In genomic region chrX:140733766-140734342, GRCh38 we compare ENCODE assay signal across 10 cellular contexts. TPM values are rescaled to one million over a fixed set of nuclear protein-coding genes. Genes with fewer than 3 reads are reported as not detected.
DNase-seq lines count a peak whose midpoint lies in the region; ATAC-seq and TF ChIP-seq lines count a peak whose summit lies in the region.
"Had no signal": no experiment of that assay in that cellular context is flagged by ENCODE, and none has a peak within 500 bp of the region (broad histone marks: within the 10 kb centered on the region; RNA-seq: fewer than 3 reads in every experiment).

No MANE protein-coding gene starts in this region.

- H3K14ac ChIP-seq in mesenchymal stem cell (ENCODE audit: low read length in 2 of 2), result no peak overlapping the region

- H2AK5ac ChIP-seq in mesenchymal stem cell (ENCODE audit: low read length, severe bottlenecking), result no peak overlapping the region

- intact Hi-C loops in colonic mucosa (cut with DNase I), result loop anchor here (10.0 kb wide), 1 partner anchor 679 kb away; no protein-coding TSS in a partner anchor

- no peaks in the 10 kb centered on the region for H3K9me3 ChIP-seq in colonic mucosa
- no peaks in the 10 kb centered on the region for H3K9me3 ChIP-seq in mesenchymal stem cell (ENCODE audit: control insufficient read depth, low read length)

- no peak overlapping the region for H3K9ac ChIP-seq in colonic mucosa (ENCODE audit: low read depth in 2 of 2, low read length in 2 of 2)
- no peak overlapping the region for H3K9ac ChIP-seq in mesenchymal stem cell (ENCODE audit: low read length)

- no peak overlapping the region for H2AFZ ChIP-seq in mesenchymal stem cell (ENCODE audit: low read depth, low read length)

- H3K27me3 ChIP-seq in colonic mucosa (no peaks in the 10 kb centered on the region), mesenchymal stem cell (ENCODE audit: control insufficient read depth in 1 of 2, insufficient read depth in 1 of 2, low read length in 2 of 2) (no peaks in the 10 kb centered on the region)

- H3K4me3 ChIP-seq in colonic mucosa, result no peak overlapping the region
- no peak overlapping the region for H3K4me3 ChIP-seq in mesenchymal stem cell (ENCODE audit: insufficient read depth in 1 of 2, low read depth in 1 of 2, low read length in 2 of 2)
- H3K4me3 ChIP-seq: skin epidermis had no signal

- H3K23ac ChIP-seq in mesenchymal stem cell (ENCODE audit: low read length in 2 of 2), result no peak overlapping the region

- H4K91ac ChIP-seq in mesenchymal stem cell (ENCODE audit: low read length), result no peak overlapping the region

- H2BK12ac ChIP-seq in mesenchymal stem cell (ENCODE audit: low read length in 2 of 2), result no peak overlapping the region

- H3K36me3 ChIP-seq in colonic mucosa (no peaks in the 10 kb centered on the region), mesenchymal stem cell (ENCODE audit: control insufficient read depth in 1 of 2, insufficient read depth in 2 of 2, low read depth in 1 of 2, low read length in 2 of 2) (no peaks in the 10 kb centered on the region)

- H3K4ac ChIP-seq in mesenchymal stem cell (ENCODE audit: low read depth in 1 of 2, low read length in 2 of 2), result no peak overlapping the region

- H3K4me1 ChIP-seq in colonic mucosa, result no peaks in the 10 kb centered on the region
- no peaks in the 10 kb centered on the region for H3K4me1 ChIP-seq in mesenchymal stem cell (ENCODE audit: control insufficient read depth, insufficient read depth, low read depth, low read length)

- no peak overlapping the region for H3K4me2 ChIP-seq in mesenchymal stem cell (ENCODE audit: low read length, poor library complexity, severe bottlenecking)

- H2BK15ac ChIP-seq in mesenchymal stem cell (ENCODE audit: low read depth, poor library complexity, severe bottlenecking), result no peak overlapping the region

- in situ Hi-C loops in Caki2 (cut with HindIII; ENCODE audit: low pct_unique_long_range_greater_than_20kb, low sequenced_read_pairs), result no loop called here

- WGBS in mesenchymal stem cell, result 70% methylated on average over 4 of the region's 10 CpGs

- H3K27ac ChIP-seq in colonic mucosa (no peak overlapping the region), mesenchymal stem cell (ENCODE audit: low read length, poor library complexity, severe bottlenecking) (no peak overlapping the region)
- H3K27ac ChIP-seq: skin epidermis had no signal

- H3K18ac ChIP-seq in mesenchymal stem cell (ENCODE audit: low read depth in 1 of 2, low read length in 2 of 2), result no peak overlapping the region

- H2BK5ac ChIP-seq in mesenchymal stem cell (ENCODE audit: low read depth, low read length, poor library complexity, severe bottlenecking), result no peak overlapping the region

- H3K79me1 ChIP-seq in mesenchymal stem cell (replicated peaks; ENCODE audit: low read length, poor library complexity, severe bottlenecking), result no peaks in the 10 kb centered on the region

- DNase-seq in Caki2 (ENCODE audit: low read depth) (peak; percentile 12), NOMO-1 treated with DMSO at 0.1 percent for 48 hours (lab: John Stamatoyannopoulos, UW; ENCODE audit: unreplicated experiment) (peak; percentile 47), colonic mucosa (no peak), mesenchymal stem cell (peak; percentile 53), NCI-H187 (lab: John Stamatoyannopoulos, UW) (no peak), GOT3 (lab: John Stamatoyannopoulos, UW) (no peak)

- H2BK120ac ChIP-seq in mesenchymal stem cell (ENCODE audit: low read depth, low read length), result no peak overlapping the region

- TF ChIP-seq CTCF in colonic mucosa (IDR thresholded peaks at IDR 0.05), result peak; percentile 56

- peak; percentile 88 for ATAC-seq in GM18519 (IDR thresholded peaks at IDR 0.05; ENCODE audit: low FRiP score, unreplicated experiment)
- peak; percentile 80 for ATAC-seq in HG03139 (IDR thresholded peaks at IDR 0.05; ENCODE audit: unreplicated experiment)

- no peak overlapping the region for H4K8ac ChIP-seq in mesenchymal stem cell (ENCODE audit: low read length)

RNA-seq across cellular contexts. Expression of gene LINC00632, which starts 24.3 kb away (rescaled TPM):
- 26.1 and 31.3 TPM in 2 replicates for total RNA-seq in Caki2 (2014; rRNA removed; shearing (Covaris generic); ENCODE audit: low replicate concordance)
- total RNA-seq in colonic mucosa, result 10 to 100 TPM; 12.1 to 27.3 TPM
- polyA plus RNA-seq in mesenchymal stem cell (2013, experiment 1 of 2), result 73.7 TPM
- polyA plus RNA-seq in mesenchymal stem cell (2013, experiment 2 of 2), result 75.8 TPM
- total RNA-seq: activated CD8-positive, alpha-beta memory T cell treated with anti-CD3 and anti-CD28 coated beads for 36 hours had no signal

Comparison
In these comparisons a context has a peak if more than half of its experiments do, and no peak if none do; other contexts are left out.
1. DNase-seq: peak in Caki2 (single experiment), NOMO-1 treated with DMSO at 0.1 percent for 48 hours (single experiment) and mesenchymal stem cell (single experiment); none in colonic mucosa (single experiment), NCI-H187 (0 of 2) and GOT3 (single experiment).